9 cellular contexts compared by ENCODE assay signal in the genomic region with DNA sequence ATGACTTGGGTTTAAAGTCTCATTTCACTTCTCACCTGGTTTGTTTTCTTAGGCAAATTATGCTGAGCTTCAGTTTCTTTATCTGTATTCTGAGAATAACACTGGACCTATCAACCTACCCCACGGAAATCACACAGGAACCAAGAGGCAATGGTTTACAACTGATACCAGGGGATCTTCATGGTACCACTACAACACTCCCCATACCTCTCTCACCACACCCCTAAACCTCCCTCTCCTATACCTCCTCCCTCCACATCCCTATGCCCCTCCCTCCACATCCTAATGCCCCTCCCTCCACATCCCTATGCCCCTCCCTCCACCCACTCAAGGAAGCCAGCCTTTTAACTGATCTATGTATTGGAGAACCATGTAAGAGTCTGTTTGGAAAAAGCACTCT. TPM values are rescaled to one million over a fixed set of nuclear protein-coding genes. Genes with fewer than 3 reads are reported as not detected.
DNase-seq lines count a peak whose midpoint lies in the region; ATAC-seq, FAIRE-seq and TF ChIP-seq lines count a peak whose summit lies in the region.
"Had no signal": no experiment of that assay in that cellular context is flagged by ENCODE, and none has a peak within 500 bp of the region (broad histone marks: within the 10 kb centered on the region; RNA-seq: fewer than 3 reads in every experiment).

No MANE protein-coding gene starts in this region.

- no peak for TF ChIP-seq CTCF in activated CD8-positive, alpha-beta T cell treated with anti-CD3 and anti-CD28 coated beads for 36 hours (IDR thresholded peaks at IDR 0.05)

- FAIRE-seq in HTR-8/SVneo (lab: Jason Lieb, UNC): no peak

- intact Hi-C loops in activated CD8-positive, alpha-beta T cell treated with anti-CD3 and anti-CD28 coated beads for 36 hours (cut with micrococcal nuclease): no loop called here

- POLR2A ChIA-PET in activated CD8-positive, alpha-beta T cell treated with anti-CD3 and anti-CD28 coated beads for 36 hours (lab: Charles Lee): no interaction called here

- peaks cover 14% of the 10 kb centered on the region for H3K4me1 Mint-ChIP-seq in activated CD8-positive, alpha-beta T cell treated with anti-CD3 and anti-CD28 coated beads for 36 hours (ENCODE audit: low read depth)

- DNase-seq in activated CD8-positive, alpha-beta T cell treated with anti-CD3 and anti-CD28 coated beads for 36 hours: no peak
- DNase-seq in HTR-8/SVneo (ENCODE audit: insufficient read length, low spot score) (no peak), NCI-H2029 treated with DMSO at 0.1 percent for 48 hours (lab: John Stamatoyannopoulos, UW) (no peak), GM19238 (ENCODE audit: insufficient read length, low spot score) (no peak)
- no peak for DNase-seq in activated CD4-positive, alpha-beta T cell treated with anti-CD3 and anti-CD28 coated beads, Interleukin-2, amount 50 U/mL, for 48 hours

- no peak for TF ChIP-seq POLR2A in GM18505 (IDR thresholded peaks at IDR 0.05; ENCODE audit: borderline replicate concordance, extremely low read depth, insufficient read depth, insufficient read length)

- CTCF ChIA-PET in activated CD8-positive, alpha-beta T cell treated with anti-CD3 and anti-CD28 coated beads for 36 hours (lab: Charles Lee): interaction anchor here (1.4 kb wide), 1 partner anchor 18 kb away, joined by 3 read pairs; no protein-coding TSS in a partner anchor

- peak; percentile 60 for ATAC-seq in GM18505 (IDR thresholded peaks at IDR 0.05; ENCODE audit: unreplicated experiment)
- ATAC-seq in GM21367 (IDR thresholded peaks at IDR 0.05; ENCODE audit: unreplicated experiment): peak; percentile 62
- ATAC-seq in HG03175 (IDR thresholded peaks at IDR 0.05; ENCODE audit: unreplicated experiment): peak; percentile 59
- ATAC-seq in activated CD8-positive, alpha-beta T cell treated with anti-CD3 and anti-CD28 coated beads for 36 hours: peak; percentile 71

- no peaks in the 10 kb centered on the region for H3K27me3 Mint-ChIP-seq in activated CD8-positive, alpha-beta T cell treated with anti-CD3 and anti-CD28 coated beads for 36 hours
- H3K27me3 Mint-ChIP-seq: dendritic cell treated with granulocyte-macrophage colony-stimulating factor and Interleukin-4, amounts not matched to agents 40 ng/mL and 50 ng/mL, for 4 days had no signal

- H3K27ac Mint-ChIP-seq in activated CD8-positive, alpha-beta T cell treated with anti-CD3 and anti-CD28 coated beads for 36 hours: no peak overlapping the region
- H3K27ac Mint-ChIP-seq: dendritic cell treated with granulocyte-macrophage colony-stimulating factor and Interleukin-4, amounts not matched to agents 40 ng/mL and 50 ng/mL, for 4 days had no signal

- peaks cover 39% of the 10 kb centered on the region for H3K36me3 Mint-ChIP-seq in activated CD8-positive, alpha-beta T cell treated with anti-CD3 and anti-CD28 coated beads for 36 hours (ENCODE audit: low read depth)

- no peaks in the 10 kb centered on the region for H3K9me3 Mint-ChIP-seq in activated CD8-positive, alpha-beta T cell treated with anti-CD3 and anti-CD28 coated beads for 36 hours
- H3K9me3 Mint-ChIP-seq: dendritic cell treated with granulocyte-macrophage colony-stimulating factor and Interleukin-4, amounts not matched to agents 40 ng/mL and 50 ng/mL, for 4 days had no signal

- H3K4me3 Mint-ChIP-seq in activated CD8-positive, alpha-beta T cell treated with anti-CD3 and anti-CD28 coated beads for 36 hours: no peak overlapping the region
- H3K4me3 Mint-ChIP-seq: dendritic cell treated with granulocyte-macrophage colony-stimulating factor and Interleukin-4, amounts not matched to agents 40 ng/mL and 50 ng/mL, for 4 days had no signal

RNA-seq across cellular contexts. Expression of a gene that starts 9.9 kb away (rescaled TPM):
- 10 to 100 TPM; 56.0 to 64.1 TPM for total RNA-seq in activated CD8-positive, alpha-beta T cell treated with anti-CD3 and anti-CD28 coated beads for 36 hours
